Comparison of ENCODE assay signal across 14 cellular contexts in genomic region chr1:243513726-243514491, GRCh38.
DNase-seq lines count a peak whose midpoint lies in the region; ATAC-seq and TF ChIP-seq lines count a peak whose summit lies in the region.
"Had no signal": no experiment of that assay in that cellular context is flagged by ENCODE, and none has a peak within 500 bp of the region (broad histone marks: within the 10 kb centered on the region; RNA-seq: fewer than 3 reads in every experiment).

No MANE protein-coding gene starts in this region.

- DNase-seq in AG20443 (ENCODE audit: low spot score) (peak; percentile 28), IMR-90 (peak; percentile 18), dedifferentiated amniotic fluid mesenchymal stem cell (ENCODE audit: extremely low spot score) (peak; percentile 20), DMS53 (lab: John Stamatoyannopoulos, UW) (no peak), SKM-1 treated with dmso at 0.1 percent for 144 hours (lab: John Stamatoyannopoulos, UW; ENCODE audit: unreplicated experiment) (no peak)
- DNase-seq in activated effector memory CD4-positive, alpha-beta T cell treated with anti-CD3 and anti-CD28 coated beads, Interleukin-2, amount 50 U/mL, for 16 hours = no peak
- DNase-seq in activated CD4-positive, alpha-beta T cell treated with anti-CD3 and anti-CD28 coated beads for 48 hours = no peak
- DNase-seq: activated B cell treated with CpG ODN at 0.5 μM for 24 hours; activated naive CD8-positive, alpha-beta T cell treated with anti-CD3 and anti-CD28 coated beads, Interleukin-2, amount 10 ng/mL, durations not matched to agents 7 days and 5 days; NCI-H1436 treated with DMSO at 0.1 percent for 48 hours; occipital lobe had no signal

- H3K79me1 ChIP-seq in IMR-90 (ENCODE audit: low read depth in 1 of 2, low read length in 2 of 2) = peaks cover 0 to 5% of the 10 kb centered on the region in 2 experiments; a peak in 3 of 4 replicates

- H3K14ac ChIP-seq in IMR-90 (replicated peaks; ENCODE audit: low read depth, low read length) = no peak overlapping the region

- H3K27ac ChIP-seq in IMR-90 (ENCODE audit: insufficient read depth, low read length) = no peak overlapping the region
- H3K27ac ChIP-seq: epithelial cell of prostate had no signal

- no peak overlapping the region for H3K9ac ChIP-seq in IMR-90 (ENCODE audit: low read depth, low read length)

- no TSS peak for BruUV-seq in IMR-90 (replicated peaks; lab: Mats Ljungman, UMichigan)

- H3K9me1 ChIP-seq in IMR-90 (ENCODE audit: insufficient read depth, low read length) = peaks cover 4% of the 10 kb centered on the region; the same call in 1 of the 2 replicates

- no peak for TF ChIP-seq CTCF in IMR-90 (conservative IDR thresholded peaks at IDR 0.05; ENCODE audit: low read depth, low read length)

- in situ Hi-C loops in IMR-90 (cut with MboI; ENCODE audit: low sequenced_read_pairs) = no loop called here

- H3K23ac ChIP-seq in IMR-90 (ENCODE audit: low read depth, low read length) = no peak overlapping the region

- H2BK120ac ChIP-seq in IMR-90 (ENCODE audit: low read depth, low read length) = no peak overlapping the region

- no peak for TF ChIP-seq POLR2A in IMR-90 (IDR thresholded peaks at IDR 0.05; ENCODE audit: low read depth, low read length)

- H4K91ac ChIP-seq in IMR-90 (ENCODE audit: insufficient read depth, low read depth, low read length) = no peak overlapping the region

- no peak overlapping the region for H2AK5ac ChIP-seq in IMR-90 (ENCODE audit: low read depth, low read length)

- peaks cover 5% of the 10 kb centered on the region; the same call in 1 of the 2 replicates for H3K4me1 ChIP-seq in IMR-90 (ENCODE audit: control insufficient read depth, insufficient read depth, low read length)

- no peak overlapping the region for H3K56ac ChIP-seq in IMR-90 (ENCODE audit: extremely low read depth, insufficient read depth, low read length)

- no peak overlapping the region for H4K5ac ChIP-seq in IMR-90 (ENCODE audit: low read depth, low read length)

- POLR2A ChIA-PET in IMR-90 (lab: Charles Lee; ENCODE audit: unreplicated experiment) = no interaction called here

- TF ChIP-seq RAD21 in IMR-90 (IDR thresholded peaks at IDR 0.05; ENCODE audit: low read length) = no peak

- CTCF ChIA-PET in IMR-90 (lab: Yijun Ruan, JAX) = no interaction called here

- no peaks in the 10 kb centered on the region for H4K20me1 ChIP-seq in IMR-90 (ENCODE audit: insufficient read depth, low read length)

- no peak overlapping the region for H3K4me2 ChIP-seq in IMR-90 (ENCODE audit: low read depth, low read length)

- peak; percentile 77 for ATAC-seq in GM21515 (IDR thresholded peaks at IDR 0.05; ENCODE audit: unreplicated experiment)
- ATAC-seq in IMR-90 (ENCODE audit: low read depth) = no peak
- ATAC-seq: Panc1 had no signal

- WGBS in IMR-90 (ENCODE audit: extremely low coverage in 2 of 2, insufficient read length in 1 of 2), 2 experiments = no CpG with 5 or more reads among the region's 7 CpGs

- no peak overlapping the region for H2BK5ac ChIP-seq in IMR-90 (ENCODE audit: low read depth, low read length, poor library complexity, severe bottlenecking)

- H3K18ac ChIP-seq in IMR-90 (ENCODE audit: low read depth, low read length) = no peak overlapping the region

- dilution Hi-C loops in IMR-90 (cut with HindIII; ENCODE audit: low sequenced_read_pairs, unreplicated experiment) = no loop called here

- H2AFZ ChIP-seq in IMR-90 (replicated peaks; ENCODE audit: low read length, poor library complexity) = no peak overlapping the region

- no peak overlapping the region for H4K8ac ChIP-seq in IMR-90 (ENCODE audit: low read depth in 2 of 2, low read length in 2 of 2)

- no peak overlapping the region for H2BK15ac ChIP-seq in IMR-90 (ENCODE audit: low read depth, low read length)

- H3K4me3 ChIP-seq in IMR-90 (ENCODE audit: insufficient read depth, low read depth, low read length) = no peak overlapping the region

- H2BK20ac ChIP-seq in IMR-90 (ENCODE audit: low read depth, low read length) = no peak overlapping the region

- no peak overlapping the region for H3K4ac ChIP-seq in IMR-90 (ENCODE audit: low read depth, low read length)

- peaks cover 3% of the 10 kb centered on the region; the same call in 1 of the 2 replicates for H3K9me3 ChIP-seq in IMR-90 (ENCODE audit: control insufficient read depth, insufficient read depth, low read length)

- H3K27me3 ChIP-seq in IMR-90 (ENCODE audit: control insufficient read depth, insufficient read depth, low read length) = no peaks in the 10 kb centered on the region

- intact Hi-C loops in IMR-90 (cut with micrococcal nuclease) = no loop called here

- H2AK9ac ChIP-seq in IMR-90 (replicated peaks; ENCODE audit: low read depth, low read length, poor library complexity) = no peak overlapping the region

- peaks cover 9% of the 10 kb centered on the region for H3K36me3 ChIP-seq in IMR-90 (ENCODE audit: control insufficient read depth, insufficient read depth, low read length)

TF ChIP-seq in IMR-90, 13 proteins besides CTCF, POLR2A, EP300 and RAD21:
- TF ChIP-seq RFX5 (IDR thresholded peaks at IDR 0.05; ENCODE audit: low read depth, low read length) (no peak), MAZ (IDR thresholded peaks at IDR 0.05; ENCODE audit: borderline replicate concordance, low read depth, low read length) (no peak), BHLHE40 (IDR thresholded peaks at IDR 0.05; ENCODE audit: low read depth, low read length) (no peak), SMC3 (IDR thresholded peaks at IDR 0.05; ENCODE audit: low read depth, low read length) (no peak), RCOR1 (IDR thresholded peaks at IDR 0.05; ENCODE audit: insufficient replicate concordance, low read length) (no peak), MAFK (IDR thresholded peaks at IDR 0.05; ENCODE audit: low read depth, low read length) (no peak), USF2 (IDR thresholded peaks at IDR 0.05; ENCODE audit: low read depth, low read length) (no peak), MXI1 (IDR thresholded peaks at IDR 0.05; ENCODE audit: borderline replicate concordance, low read depth, low read length) (no peak), NFE2L2 (IDR thresholded peaks at IDR 0.05; ENCODE audit: low read depth, low read length) (no peak), ELK1 (IDR thresholded peaks at IDR 0.05; ENCODE audit: borderline replicate concordance, low read depth, low read length) (no peak), FOS (IDR thresholded peaks at IDR 0.05; ENCODE audit: low read depth, low read length) (no peak), CHD1 (IDR thresholded peaks at IDR 0.05; ENCODE audit: low read depth, low read length) (no peak), CEBPB (IDR thresholded peaks at IDR 0.05; ENCODE audit: low read depth, low read length) (no peak)
TF ChIP-seq in IMR-90: peak in this region for 0.

Comparison
In these comparisons a context has a peak if more than half of its experiments do, and no peak if none do; other contexts are left out.
1. DNase-seq: peak in AG20443 (single experiment), IMR-90 (single experiment) and dedifferentiated amniotic fluid mesenchymal stem cell (single experiment); none in activated effector memory CD4-positive, alpha-beta T cell treated with anti-CD3 and anti-CD28 coated beads, Interleukin-2, amount 50 U/mL, for 16 hours (single experiment), DMS53 (single experiment), activated CD4-positive, alpha-beta T cell treated with anti-CD3 and anti-CD28 coated beads for 48 hours (single experiment) and SKM-1 treated with dmso at 0.1 percent for 144 hours (single experiment).